ENCODE assay signal across 18 cellular contexts in the genomic region with DNA sequence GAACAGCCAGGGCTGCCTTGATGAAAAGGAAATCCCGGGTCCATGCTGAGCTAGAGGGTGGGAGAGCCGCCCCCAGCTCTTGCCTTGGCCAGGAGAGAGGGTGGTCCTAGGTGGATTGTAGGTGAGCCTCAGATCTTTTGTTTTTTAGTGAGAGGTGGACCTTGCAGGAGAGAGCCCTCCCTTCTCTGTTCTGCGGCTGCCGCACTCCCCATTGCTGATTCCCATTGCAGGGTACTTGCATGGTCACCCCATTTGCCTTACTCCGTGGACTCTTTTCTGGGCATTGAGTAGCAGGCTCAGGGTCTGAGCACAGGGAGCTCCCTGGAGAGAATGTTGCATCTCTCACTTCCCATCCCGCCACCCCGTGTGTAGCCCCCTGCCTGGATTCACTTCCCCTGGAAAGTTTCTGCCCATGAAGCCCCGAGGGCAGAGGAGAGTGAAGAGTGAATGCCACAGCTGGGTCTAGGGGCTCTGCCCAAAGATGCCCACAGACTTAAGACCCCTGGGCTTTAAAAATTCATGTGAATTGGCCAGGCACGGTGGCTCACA. TPM values are rescaled to one million over a fixed set of nuclear protein-coding genes. Genes with fewer than 3 reads are reported as not detected.
DNase-seq lines count a peak whose midpoint lies in the region; ATAC-seq and TF ChIP-seq lines count a peak whose summit lies in the region.
"Had no signal": no experiment of that assay in that cellular context is flagged by ENCODE, and none has a peak within 500 bp of the region (broad histone marks: within the 10 kb centered on the region; RNA-seq: fewer than 3 reads in every experiment).

No MANE protein-coding gene starts in this region.

- H4K20me1 ChIP-seq in OCI-LY7 (ENCODE audit: insufficient read depth, low read length): no peaks in the 10 kb centered on the region

- no peak for ATAC-seq in right cardiac atrium
- ATAC-seq in aorta (ENCODE audit: low FRiP score): no peak
- no peak for ATAC-seq in GM18502 (IDR thresholded peaks at IDR 0.05; ENCODE audit: poor library complexity, unreplicated experiment)
- ATAC-seq: foreskin keratinocyte, left lung had no signal

- no peaks in the 10 kb centered on the region for H3K9me3 Mint-ChIP-seq in nephron progenitor cell

- H3K4me2 ChIP-seq in OCI-LY7 (ENCODE audit: low read length): no peak overlapping the region

- H3K27me3 Mint-ChIP-seq in nephron progenitor cell (ENCODE audit: low read depth, poor library complexity): peaks cover 6% of the 10 kb centered on the region

- 84% methylated on average over 9 of the region's 9 CpGs for WGBS in right cardiac atrium
- WGBS in aorta, 2 donors: 81 to 84% methylated on average over 9 of the region's 9 CpGs

- no peak overlapping the region for H3K4me3 ChIP-seq in right cardiac atrium (ENCODE audit: low read length)
- no peak overlapping the region for H3K4me3 ChIP-seq in aorta (ENCODE audit: low read length in 2 of 2)
- no peak overlapping the region for H3K4me3 ChIP-seq in OCI-LY7 (ENCODE audit: low read depth, low read length, poor library complexity, severe bottlenecking)
- H3K4me3 ChIP-seq: left lung had no signal

- BruUV-seq in OCI-LY7 (replicated peaks; lab: Mats Ljungman, UMichigan): no TSS peak

- no peaks in the 10 kb centered on the region for H3K27me3 ChIP-seq in right cardiac atrium (ENCODE audit: control insufficient read depth, insufficient read depth)
- no peaks in the 10 kb centered on the region for H3K27me3 ChIP-seq in aorta (ENCODE audit: control insufficient read depth in 1 of 2, insufficient read depth in 2 of 2, low read length in 1 of 2)
- H3K27me3 ChIP-seq: left lung had no signal

- DNase-seq in cardiac septum (ENCODE audit: low spot score) (peak; percentile 61), right cardiac atrium (no peak), ecto neural progenitor cell (ENCODE audit: low spot score) (peak; percentile 36), nephron progenitor cell (no peak), aorta (peak; percentile 38 to 46), OCI-LY7 (ENCODE audit: low spot score) (no peak)
- no peak for DNase-seq in stimulated activated CD4-positive, alpha-beta T cell treated with anti-CD3 and anti-CD28 coated beads, Interleukin-4, amount 100 ng/mL, for 1 hour
- DNase-seq: amniotic stem cell, cerebellar nuclear complex, foreskin keratinocyte, left lung, NCI-H1105, NCI-H69 had no signal

- H3K79me2 ChIP-seq in OCI-LY7 (ENCODE audit: insufficient read depth, low read depth, low read length): no peaks in the 10 kb centered on the region

- TF ChIP-seq CTCF in nephron progenitor cell (IDR thresholded peaks at IDR 0.05): no peak
- no peak for TF ChIP-seq CTCF in OCI-LY7 (conservative IDR thresholded peaks at IDR 0.05; ENCODE audit: low read length)

- H3K27ac ChIP-seq in right cardiac atrium (ENCODE audit: low read length): no peak overlapping the region
- H3K27ac ChIP-seq in aorta (ENCODE audit: low read depth in 1 of 2, low read length in 2 of 2): no peak overlapping the region
- no peak overlapping the region for H3K27ac ChIP-seq in OCI-LY7 (ENCODE audit: low read depth, low read length, poor library complexity, severe bottlenecking)
- H3K27ac ChIP-seq: foreskin keratinocyte had no signal

- H3K9me3 ChIP-seq in right cardiac atrium (ENCODE audit: control insufficient read depth, low read length) (no peaks in the 10 kb centered on the region), aorta (ENCODE audit: control insufficient read depth, low read length) (no peaks in the 10 kb centered on the region), OCI-LY7 (ENCODE audit: low read length) (no peaks in the 10 kb centered on the region)
- H3K9me3 ChIP-seq: left lung had no signal

- intact Hi-C loops in cardiac septum (cut with DNase I): no loop called here
- intact Hi-C loops in right cardiac atrium (cut with DNase I): no loop called here
- intact Hi-C loops in aorta (cut with DNase I): loop anchor here in 1 of 2 donors (5.0 kb wide), 1 partner anchor 41 kb away; a partner anchor contains a TSS
- intact Hi-C loops in OCI-LY7 (cut with micrococcal nuclease; ENCODE audit: unreplicated experiment): no loop called here

- H3K27ac Mint-ChIP-seq in nephron progenitor cell: peak overlapping the region; percentile 51

- CTCF ChIA-PET in OCI-LY7 (lab: Charles Lee; ENCODE audit: unreplicated experiment): interaction anchor here (1.3 kb wide), 1 partner anchor 13 kb away, joined by 3 read pairs; no protein-coding TSS in a partner anchor

- peaks cover 11% of the 10 kb centered on the region for H3K36me3 Mint-ChIP-seq in nephron progenitor cell (ENCODE audit: low read depth)

- POLR2A ChIA-PET in OCI-LY7 (lab: Charles Lee): interaction anchor here (1.4 kb wide), 1 partner anchor 13 kb away, joined by 3 read pairs; no protein-coding TSS in a partner anchor

- H3K4me3 Mint-ChIP-seq in nephron progenitor cell: no peak overlapping the region

- H2AFZ ChIP-seq in OCI-LY7 (ENCODE audit: low read length): no peak overlapping the region

- H3K4me1 Mint-ChIP-seq in nephron progenitor cell: peaks cover 68% of the 10 kb centered on the region

- no peaks in the 10 kb centered on the region for H3K36me3 ChIP-seq in aorta (ENCODE audit: control insufficient read depth in 1 of 2, insufficient read depth in 2 of 2, low read length in 1 of 2)
- no peaks in the 10 kb centered on the region for H3K36me3 ChIP-seq in OCI-LY7 (ENCODE audit: insufficient read depth, low read length)
- H3K36me3 ChIP-seq: left lung had no signal

- peaks cover 25% of the 10 kb centered on the region for H3K4me1 ChIP-seq in right cardiac atrium (ENCODE audit: control insufficient read depth, insufficient read depth, low read length)
- H3K4me1 ChIP-seq in aorta (ENCODE audit: control insufficient read depth in 1 of 2, insufficient read depth in 2 of 2, low read length in 2 of 2): peaks cover 0 to 4% of the 10 kb centered on the region in 2 donors
- peaks cover 11% of the 10 kb centered on the region for H3K4me1 ChIP-seq in OCI-LY7 (ENCODE audit: insufficient read depth, low read length, poor library complexity, severe bottlenecking)
- H3K4me1 ChIP-seq: foreskin keratinocyte had no signal

- H3K9me2 ChIP-seq in OCI-LY7 (ENCODE audit: insufficient read depth, low read length): no peaks in the 10 kb centered on the region

RNA-seq across cellular contexts. Expression of a gene that starts 10.2 kb away (rescaled TPM):
- 16.4 TPM for total RNA-seq in cardiac septum
- total RNA-seq in right cardiac atrium: 10 to 100 TPM; 27.6 to 85.2 (median 37.5) TPM
- 23.1 TPM for polyA plus RNA-seq in right cardiac atrium
- 10 to 100 TPM; 16.1 to 42.7 TPM for total RNA-seq in aorta
- 10 to 100 TPM; 13.6 to 26.9 TPM for polyA plus RNA-seq in aorta
- not detected in 2 replicates for total RNA-seq in OCI-LY7 (2014; rRNA removed; shearing (Covaris generic))
- not detected in 2 replicates for total RNA-seq in OCI-LY7 (2022)

RNA-seq across cellular contexts. Expression of a gene that starts 41.2 kb away (rescaled TPM):
- total RNA-seq in cardiac septum (12.4 TPM), right cardiac atrium (10 to 100 TPM; 19.9 to 24.9 (median 20.3) TPM), aorta (10 to 100 TPM; 17.1 to 32.2 TPM), OCI-LY7 (2022) (33.7 and 36.4 TPM in 2 replicates)
- polyA plus RNA-seq in right cardiac atrium (12.8 TPM), aorta (1 to 10 TPM; 1.1 to 9.7 TPM)
- 16.1 and 17.6 TPM in 2 replicates for total RNA-seq in OCI-LY7 (2014; rRNA removed; shearing (Covaris generic))

RNA-seq across cellular contexts. Expression of a gene that starts 54.7 kb away (rescaled TPM):
- not detected for total RNA-seq in cardiac septum
- 1 to 10 TPM in 1 of 4 donors, not detected in 3; 1.1 TPM for total RNA-seq in right cardiac atrium
- polyA plus RNA-seq in right cardiac atrium: not detected
- not detected for total RNA-seq in aorta
- 1 to 10 TPM in 1 of 2 donors, not detected in 1; 4.4 TPM for polyA plus RNA-seq in aorta
- total RNA-seq in OCI-LY7 (2014; rRNA removed; shearing (Covaris generic)): not detected in 2 replicates
- total RNA-seq in OCI-LY7 (2022): not detected in 2 replicates
- total RNA-seq: activated CD8-positive, alpha-beta memory T cell treated with anti-CD3 and anti-CD28 coated beads for 36 hours; Daoy; foreskin keratinocyte; left lung; myocyte; ureter had no signal
- polyA plus RNA-seq: foreskin keratinocyte had no signal

Comparison
In these comparisons a context has a peak if more than half of its experiments do, and no peak if none do; other contexts are left out.
1. DNase-seq: peak in cardiac septum (single experiment), ecto neural progenitor cell (single experiment) and aorta (2 of 2); none in right cardiac atrium (0 of 3), nephron progenitor cell (single experiment), stimulated activated CD4-positive, alpha-beta T cell treated with anti-CD3 and anti-CD28 coated beads, Interleukin-4, amount 100 ng/mL, for 1 hour (single experiment) and OCI-LY7 (single experiment).
2. RNA of a gene that starts 10.2 kb away (total RNA-seq): 16.1 to 42.7 TPM in aorta, 27.6 to 85.2 TPM in right cardiac atrium and 16.4 TPM in cardiac septum (single experiment); not detected in OCI-LY7; every median in the first group is over 10 times any median in the second.